ENCODE assay signal across 8 cellular contexts in genomic region chr9:131502781-131503625, GRCh38. TPM values are rescaled to one million over a fixed set of nuclear protein-coding genes. Genes with fewer than 3 reads are reported as not detected.
DNase-seq lines count a peak whose midpoint lies in the region; ATAC-seq and TF ChIP-seq lines count a peak whose summit lies in the region.

TSS of gene POMT1 (plus strand) at chr9:131502918. CDS start at chr9:131504219, 1,301 bp downstream.

- H3K27ac ChIP-seq in HCT116 (ENCODE audit: low read depth, low read length) (peak within 1 kb of the TSS; percentile 63; the same call in 1 of the 2 replicates), osteoblast (ENCODE audit: low read depth, low read length) (peak within 1 kb of the TSS; percentile 31), testis (peak within 1 kb of the TSS; percentile 39 to 87)

- H2AFZ ChIP-seq in HCT116 (ENCODE audit: low read depth, low read length, poor library complexity, severe bottlenecking) (no peak within 1 kb of the TSS), osteoblast (ENCODE audit: low read length) (peak within 1 kb of the TSS; percentile 67)

- H3K4me1 Mint-ChIP-seq in activated naive CD8-positive, alpha-beta T cell (ENCODE audit: low read depth): peaks cover 67% of the 10 kb centered on the region
- peaks cover 18% of the 10 kb centered on the region for H3K4me1 Mint-ChIP-seq in glutamatergic neuron (ENCODE audit: low read depth, unreplicated experiment)

- no peaks in the 10 kb centered on the region for H4K20me1 ChIP-seq in HCT116 (ENCODE audit: insufficient read depth)
- H4K20me1 ChIP-seq in osteoblast (ENCODE audit: insufficient read depth, low read length): peaks cover 16% of the 10 kb centered on the region

- peak within 1 kb of the TSS; percentile 81 for H3K4me2 ChIP-seq in HCT116 (ENCODE audit: low read length)
- peak within 1 kb of the TSS; percentile 82 for H3K4me2 ChIP-seq in osteoblast (ENCODE audit: insufficient read depth, low read length)

- TF ChIP-seq POLR2A in HCT116 (IDR thresholded peaks at IDR 0.05; ENCODE audit: borderline replicate concordance, extremely low read depth, insufficient read depth, insufficient read length) (peak; percentile 26), testis (IDR thresholded peaks at IDR 0.05) (no peak)

- TF ChIP-seq RAD21 in HCT116 (IDR thresholded peaks at IDR 0.05; ENCODE audit: low read depth): no peak

- CTCF ChIA-PET in HCT116 (lab: Charles Lee): no interaction called here

- RAD21 ChIA-PET in HCT116 (lab: Charles Lee; ENCODE audit: low non-redundant PET in 1 of 2, low total read pairs in 2 of 2, uncharacterized antibody in 2 of 2, unreplicated experiment in 2 of 2): no interaction called here

- H3K9ac ChIP-seq in HCT116 (ENCODE audit: low read length): peak within 1 kb of the TSS; percentile 59

- H3K4me3 Mint-ChIP-seq in activated naive CD8-positive, alpha-beta T cell: peak within 1 kb of the TSS; percentile 94
- H3K4me3 Mint-ChIP-seq in glutamatergic neuron (ENCODE audit: unreplicated experiment): peak within 1 kb of the TSS; percentile 99

- TF ChIP-seq CTCF in HCT116 (IDR thresholded peaks at IDR 0.05 in 2 of 3, conservative IDR thresholded peaks at IDR 0.05 in 1 of 3; ENCODE audit: borderline replicate concordance in 1 of 3, insufficient read depth in 1 of 3, low read depth in 2 of 3, low read length in 2 of 3) (no peak), glutamatergic neuron (IDR thresholded peaks at IDR 0.05; ENCODE audit: partially characterized antibody, unreplicated experiment) (no peak), osteoblast (IDR thresholded peaks at IDR 0.05; ENCODE audit: extremely low read depth, low read depth, low read length) (no peak), testis (IDR thresholded peaks at IDR 0.05) (no peak)

- peaks cover 4% of the 10 kb centered on the region for H3K36me3 Mint-ChIP-seq in activated naive CD8-positive, alpha-beta T cell
- peaks cover 6% of the 10 kb centered on the region for H3K36me3 Mint-ChIP-seq in glutamatergic neuron (ENCODE audit: unreplicated experiment)

- 0 to 1% methylated on average over 12 to 83 of the region's 83 CpGs for WGBS in testis, 2 donors

- BruUV-seq in HCT116 (replicated peaks; lab: Mats Ljungman, UMichigan): no TSS peak

- H3K36me3 ChIP-seq in HCT116 (ENCODE audit: control insufficient read depth in 1 of 2, insufficient read depth in 2 of 2, low read length in 2 of 2) (peaks cover 18 to 21% of the 10 kb centered on the region in 2 experiments; a peak in 3 of 4 replicates), osteoblast (ENCODE audit: insufficient read depth, low read length) (peaks cover 32% of the 10 kb centered on the region), testis (ENCODE audit: low read depth, missing control alignments) (no peaks in the 10 kb centered on the region)

- DNase-seq in ELR (ENCODE audit: low read depth) (peak; percentile 84), HCT116 (ENCODE audit: low read depth, low spot score) (peak; percentile 18), MV-4-11 (lab: John Stamatoyannopoulos, UW) (peak; percentile 60), glutamatergic neuron (peak; percentile 93), osteoblast (ENCODE audit: insufficient read length, low spot score, missing footprints) (peak; percentile 100), testis (peak; percentile 88)

- H3K4me3 ChIP-seq in HCT116 (replicated peaks in 1 of 2; ENCODE audit: low read depth in 1 of 2, low read length in 2 of 2) (peak within 1 kb of the TSS; percentile 58 to 68), osteoblast (ENCODE audit: insufficient read depth, low read length) (peak within 1 kb of the TSS; percentile 81), testis (peak within 1 kb of the TSS; percentile 87 to 92)

- H3K9me2 ChIP-seq in HCT116 (ENCODE audit: insufficient read depth): no peaks in the 10 kb centered on the region

- H3K4me1 ChIP-seq in HCT116 (ENCODE audit: control insufficient read depth in 1 of 2, insufficient read depth in 2 of 2, low read length in 2 of 2) (peaks cover 0 to 10% of the 10 kb centered on the region in 2 experiments; a peak in 1 of 4 replicates), osteoblast (ENCODE audit: insufficient read depth, low read length) (peaks cover 15% of the 10 kb centered on the region), testis (peaks cover 7% of the 10 kb centered on the region)

- H3K27me3 Mint-ChIP-seq in activated naive CD8-positive, alpha-beta T cell: no peaks in the 10 kb centered on the region
- H3K27me3 Mint-ChIP-seq in glutamatergic neuron (ENCODE audit: unreplicated experiment): peaks cover 16% of the 10 kb centered on the region

- POLR2A ChIA-PET in HCT116 (lab: Charles Lee): no interaction called here

- no peaks in the 10 kb centered on the region for H3K79me2 ChIP-seq in HCT116 (ENCODE audit: insufficient read depth, low read length)
- peaks cover 41% of the 10 kb centered on the region for H3K79me2 ChIP-seq in osteoblast (ENCODE audit: insufficient read depth, low read length)

- no peaks in the 10 kb centered on the region for H3K9me3 Mint-ChIP-seq in activated naive CD8-positive, alpha-beta T cell (ENCODE audit: low read depth)
- peaks cover 34% of the 10 kb centered on the region for H3K9me3 Mint-ChIP-seq in glutamatergic neuron (ENCODE audit: unreplicated experiment)

- peak within 1 kb of the TSS; percentile 86 for H3K27ac Mint-ChIP-seq in activated naive CD8-positive, alpha-beta T cell
- peak within 1 kb of the TSS; percentile 93 for H3K27ac Mint-ChIP-seq in glutamatergic neuron (ENCODE audit: unreplicated experiment)

- peak; percentile 79 for ATAC-seq in HCT116
- ATAC-seq in SK-N-SH treated with all-trans-retinoic acid at 6 μM for 48 hours: peak; percentile 83

- H3K27me3 ChIP-seq in HCT116 (ENCODE audit: insufficient read depth, low read length): no peaks in the 10 kb centered on the region
- H3K27me3 ChIP-seq in osteoblast (ENCODE audit: insufficient read depth, low read length): no peaks in the 10 kb centered on the region
- H3K27me3 ChIP-seq in testis: no peaks in the 10 kb centered on the region

- no peaks in the 10 kb centered on the region for H3K9me3 ChIP-seq in HCT116 (ENCODE audit: control insufficient read depth in 1 of 2, insufficient read depth in 1 of 2, low read depth in 1 of 2, low read length in 2 of 2)
- no peaks in the 10 kb centered on the region for H3K9me3 ChIP-seq in osteoblast (ENCODE audit: low read depth, low read length)
- H3K9me3 ChIP-seq in testis: no peaks in the 10 kb centered on the region

- intact Hi-C loops in HCT116 (cut with micrococcal nuclease): no loop called here
- intact Hi-C loops in testis (cut with DNase I; ENCODE audit: low total_unique reads): no loop called here

TF ChIP-seq in HCT116, 20 proteins besides CTCF, POLR2A, EP300 and RAD21 (continues in another document):
- TF ChIP-seq SP1 (IDR thresholded peaks at IDR 0.05; ENCODE audit: low read depth): no peak
- no peak for TF ChIP-seq EZH2 (IDR thresholded peaks at IDR 0.05)
- peak; percentile 70 for TF ChIP-seq POLR2AphosphoS5 (IDR thresholded peaks at IDR 0.05; ENCODE audit: low read depth, low read length)
- TF ChIP-seq ZBTB33 (IDR thresholded peaks at IDR 0.05; ENCODE audit: extremely low read depth, insufficient replicate concordance, low read length): no peak
- no peak for TF ChIP-seq ATF3 (IDR thresholded peaks at IDR 0.05)

TF ChIP-seq in SK-N-SH treated with all-trans-retinoic acid at 6 μM for 48 hours, 23 proteins besides CTCF, POLR2A, EP300 and RAD21 (continues in another document):
- TF ChIP-seq ISL1 (CRISPR knock-in tag; IDR thresholded peaks at IDR 0.05) (no peak), PATZ1 (CRISPR knock-in tag; IDR thresholded peaks at IDR 0.05; ENCODE audit: borderline replicate concordance) (peak; percentile 19; the same call in 1 of the 2 replicates), TSHZ2 (CRISPR knock-in tag; IDR thresholded peaks at IDR 0.05) (no peak), GLIS3 (CRISPR knock-in tag; IDR thresholded peaks at IDR 0.05) (0 out of 2 replicates have a peak, but pooled peaks have one; percentile 44), ESRRG (CRISPR knock-in tag; IDR thresholded peaks at IDR 0.05) (no peak)

RNA-seq across cellular contexts. Expression of gene POMT1, which starts in this region (rescaled TPM):
- total RNA-seq in HCT116 (2021; ENCODE audit: unreplicated experiment): 21.4 TPM
- 17.6 and 20.1 TPM in 2 replicates for polyA plus RNA-seq in HCT116 (2012)
- total RNA-seq in glutamatergic neuron (ENCODE audit: unreplicated experiment): 108 TPM
- total RNA-seq in osteoblast: 32.6 and 33.9 TPM in 2 replicates
- total RNA-seq in testis: 100 to 1,000 TPM in 1 of 2 donors, 10 to 100 TPM in 1; 99.7 to 117 TPM
- 118 TPM for polyA plus RNA-seq in testis (ENCODE audit: insufficient read depth, low read depth, low replicate concordance)

Comparison
In these comparisons a context has a peak if more than half of its experiments do, and no peak if none do; other contexts are left out.
1. Peak in every context shown above with its lines: DNase-seq, ATAC-seq, H3K4me3 ChIP-seq and H3K27ac ChIP-seq.
2. DNase-seq: peak in every context shown above with its lines; median percentile 100 in osteoblast; 93 in glutamatergic neuron; 88 in testis; 84 in ELR; 60 in MV-4-11; 18 in HCT116.